In genomic region chr15:64836023-64836536, GRCh38 we compare ENCODE assay signal across 8 cellular contexts. TPM values are rescaled to one million over a fixed set of nuclear protein-coding genes. Genes with fewer than 3 reads are reported as not detected.
A peak's percentile ranks its signal among the peaks of the same experiment; 100 is the strongest.
DNase-seq lines count a peak whose midpoint lies in the region; ATAC-seq, FAIRE-seq and TF ChIP-seq lines count a peak whose summit lies in the region.

No MANE protein-coding gene starts in this region.

- H3K4me1 Mint-ChIP-seq in activated T-cell treated with anti-CD3 and anti-CD28 coated beads, Interleukin-2, amount 50 U/mL, for 72 hours (ENCODE audit: low read depth), result peaks cover 41% of the 10 kb centered on the region
- H3K4me1 Mint-ChIP-seq in activated T-helper 17 cell treated with anti-CD3 and anti-CD28 coated beads, Interleukin-2, amount 50 U/mL, for 72 hours, result peaks cover 39% of the 10 kb centered on the region

- peak overlapping the region; percentile 0 for H3K27ac Mint-ChIP-seq in activated T-cell treated with anti-CD3 and anti-CD28 coated beads, Interleukin-2, amount 50 U/mL, for 72 hours
- H3K27ac Mint-ChIP-seq in activated T-helper 17 cell treated with anti-CD3 and anti-CD28 coated beads, Interleukin-2, amount 50 U/mL, for 72 hours, result peak overlapping the region; percentile 21

- H3K9me3 ChIP-seq in tibial artery, result no peaks in the 10 kb centered on the region

- no peak for DNase-seq in activated T-cell treated with anti-CD3 and anti-CD28 coated beads, Interleukin-2, amount 50 U/mL, for 72 hours
- DNase-seq in activated T-cell treated with anti-CD3 and anti-CD28 coated beads for 4 hours (no peak), tibial artery (no peak), frontal cortex (ENCODE audit: low spot score in 2 of 2) (no peak), NCI-H187 treated with DMSO at 0.1 percent for 48 hours (lab: John Stamatoyannopoulos, UW) (no peak), midbrain (lab: John Stamatoyannopoulos, UW) (no peak)

- FAIRE-seq in frontal cortex (lab: Jason Lieb, UNC), result no peak

- peak overlapping the region; percentile 59 to 72 for H3K4me3 Mint-ChIP-seq in activated T-cell treated with anti-CD3 and anti-CD28 coated beads, Interleukin-2, amount 50 U/mL, for 72 hours
- H3K4me3 Mint-ChIP-seq in activated T-helper 17 cell treated with anti-CD3 and anti-CD28 coated beads, Interleukin-2, amount 50 U/mL, for 72 hours, result peak overlapping the region; percentile 73

- peak overlapping the region; percentile 66 for H3K27ac ChIP-seq in layer of hippocampus (ENCODE audit: low read depth, low read length)
- H3K27ac ChIP-seq in tibial artery, result peak overlapping the region; percentile 31 to 81

- H3K4me1 ChIP-seq in tibial artery, result peaks cover 0 to 22% (median 8%) of the 10 kb centered on the region in 4 donors

- no peak for TF ChIP-seq CTCF in tibial artery (IDR thresholded peaks at IDR 0.05)

- no peaks in the 10 kb centered on the region for H3K36me3 ChIP-seq in tibial artery

- H3K27me3 Mint-ChIP-seq in activated T-cell treated with anti-CD3 and anti-CD28 coated beads, Interleukin-2, amount 50 U/mL, for 72 hours (ENCODE audit: low read depth), result no peaks in the 10 kb centered on the region
- H3K27me3 Mint-ChIP-seq in activated T-helper 17 cell treated with anti-CD3 and anti-CD28 coated beads, Interleukin-2, amount 50 U/mL, for 72 hours, result no peaks in the 10 kb centered on the region

- intact Hi-C loops in tibial artery (cut with DNase I; ENCODE audit: low total_unique reads), result no loop called here

- peak; percentile 3 to 16 for ATAC-seq in activated T-cell treated with anti-CD3 and anti-CD28 coated beads, Interleukin-2, amount 50 U/mL, for 72 hours (replicated peaks in 1 of 2)
- ATAC-seq in activated T-helper 17 cell treated with anti-CD3 and anti-CD28 coated beads, Interleukin-2, amount 50 U/mL, for 72 hours (replicated peaks), result no peak

- H3K27me3 ChIP-seq in layer of hippocampus (ENCODE audit: control insufficient read depth, insufficient read depth, low read length) (no peaks in the 10 kb centered on the region), tibial artery (no peaks in the 10 kb centered on the region)

- peak overlapping the region in 1 of 2 donors; percentile 22 for H3K4me3 ChIP-seq in tibial artery

- peaks cover 0 to 1% of the 10 kb centered on the region in 2 donors for H3K9me3 Mint-ChIP-seq in activated T-cell treated with anti-CD3 and anti-CD28 coated beads, Interleukin-2, amount 50 U/mL, for 72 hours
- no peaks in the 10 kb centered on the region for H3K9me3 Mint-ChIP-seq in activated T-helper 17 cell treated with anti-CD3 and anti-CD28 coated beads, Interleukin-2, amount 50 U/mL, for 72 hours

- no peaks in the 10 kb centered on the region for H3K36me3 Mint-ChIP-seq in activated T-cell treated with anti-CD3 and anti-CD28 coated beads, Interleukin-2, amount 50 U/mL, for 72 hours (ENCODE audit: insufficient read depth in 2 of 2)
- H3K36me3 Mint-ChIP-seq in activated T-helper 17 cell treated with anti-CD3 and anti-CD28 coated beads, Interleukin-2, amount 50 U/mL, for 72 hours (ENCODE audit: low read depth), result no peaks in the 10 kb centered on the region

RNA-seq across cellular contexts. Expression of gene PLEKHO2, which starts 5.6 kb away (rescaled TPM):
- 10 to 100 TPM; 14.3 to 15.3 TPM for total RNA-seq in activated T-cell treated with anti-CD3 and anti-CD28 coated beads, Interleukin-2, amount 50 U/mL, for 72 hours
- 10 to 100 TPM; 21.8 to 25.9 TPM for total RNA-seq in activated T-helper 17 cell treated with anti-CD3 and anti-CD28 coated beads, Interleukin-2, amount 50 U/mL, for 72 hours
- total RNA-seq in frontal cortex, result 4.5 TPM

RNA-seq across cellular contexts. Expression of gene PIF1, which starts 10.6 kb away (rescaled TPM):
- total RNA-seq in activated T-cell treated with anti-CD3 and anti-CD28 coated beads, Interleukin-2, amount 50 U/mL, for 72 hours, result 10 to 100 TPM; 33.3 to 39.7 TPM
- total RNA-seq in activated T-helper 17 cell treated with anti-CD3 and anti-CD28 coated beads, Interleukin-2, amount 50 U/mL, for 72 hours, result 10 to 100 TPM; 44.4 to 53.1 TPM
- 0.82 TPM for total RNA-seq in frontal cortex

Comparison
In these comparisons a context has a peak if more than half of its experiments do, and no peak if none do; other contexts are left out.
1. RNA of gene PIF1, which starts 10.6 kb away (total RNA-seq): 44.4 to 53.1 TPM in activated T-helper 17 cell treated with anti-CD3 and anti-CD28 coated beads, Interleukin-2, amount 50 U/mL, for 72 hours and 33.3 to 39.7 TPM in activated T-cell treated with anti-CD3 and anti-CD28 coated beads, Interleukin-2, amount 50 U/mL, for 72 hours; 0.82 TPM in frontal cortex (single experiment); every median in the first group is over 10 times any median in the second.